8 cellular contexts compared by ENCODE assay signal in genomic region chr18:48951448-48952286, GRCh38. TPM values are rescaled to one million over a fixed set of nuclear protein-coding genes. Genes with fewer than 3 reads are reported as not detected.
A peak's percentile ranks its signal among the peaks of the same experiment; 100 is the strongest.
DNase-seq lines count a peak whose midpoint lies in the region; ATAC-seq and TF ChIP-seq lines count a peak whose summit lies in the region.

No MANE protein-coding gene starts in this region.

- ATAC-seq in Right ventricle myocardium superior (ENCODE audit: poor library complexity) = peak; percentile 79

- TF ChIP-seq CTCF in GM10266 (IDR thresholded peaks at IDR 0.05; ENCODE audit: control insufficient read depth, insufficient read depth, low read depth, missing control alignments) (peak; percentile 47), HFF-Myc (IDR thresholded peaks at IDR 0.05; ENCODE audit: low read depth, low read length, missing control alignments) (no peak), parathyroid adenoma (IDR thresholded peaks at IDR 0.05) (peak; percentile 39)

- peak overlapping the region; percentile 100 for H3K27ac ChIP-seq in parathyroid adenoma

- H3K4me2 ChIP-seq in parathyroid adenoma (ENCODE audit: low read length) = peak overlapping the region; percentile 99

- no peaks in the 10 kb centered on the region for H3K27me3 ChIP-seq in parathyroid adenoma (ENCODE audit: control insufficient read depth, insufficient read depth, low read length)

- H3K4me1 ChIP-seq in parathyroid adenoma = peaks cover 26% of the 10 kb centered on the region

- H2AFZ ChIP-seq in parathyroid adenoma = peak overlapping the region; percentile 97

- H3K9ac ChIP-seq in parathyroid adenoma = peak overlapping the region; percentile 98

- H3K4me3 ChIP-seq in HFF-Myc (replicated peaks; ENCODE audit: low read depth, low read length) = peak overlapping the region; percentile 84
- peak overlapping the region; percentile 90 for H3K4me3 ChIP-seq in parathyroid adenoma (ENCODE audit: low read depth, low read length)

- H3K79me2 ChIP-seq in parathyroid adenoma = peaks cover 24% of the 10 kb centered on the region

- intact Hi-C loops in Right ventricle myocardium superior (cut with DNase I) = loop anchor here (5.0 kb wide), 1 partner anchor 269 kb away; no protein-coding TSS in a partner anchor

- DNase-seq in GM10266 (ENCODE audit: extremely low spot score) = peak; percentile 91
- no peak for DNase-seq in HFF-Myc (ENCODE audit: extremely low read depth, low read depth)
- DNase-seq in NCI-H1048 (lab: John Stamatoyannopoulos, UW) = peak; percentile 82
- peak; percentile 89 for DNase-seq in SKM-1 treated with dmso at 0.1 percent for 144 hours (lab: John Stamatoyannopoulos, UW; ENCODE audit: unreplicated experiment)
- peak; percentile 47 for DNase-seq in activated naive CD8-positive, alpha-beta T cell treated with anti-CD3 and anti-CD28 coated beads, Interleukin-2, amount 50 U/mL, for 16 hours (ENCODE audit: low read depth, low spot score)
- DNase-seq in Right ventricle myocardium superior = peak; percentile 92
- DNase-seq in ureter (ENCODE audit: low spot score) = peak; percentile 88

- H3K9me3 ChIP-seq in parathyroid adenoma (ENCODE audit: control insufficient read depth, low read length) = no peaks in the 10 kb centered on the region

- no peaks in the 10 kb centered on the region for H3K36me3 ChIP-seq in parathyroid adenoma (ENCODE audit: control insufficient read depth, insufficient read depth, low read length)

RNA-seq across cellular contexts. Expression of gene SMAD7, which starts 0.9 kb away (rescaled TPM):
- 14.0 TPM for total RNA-seq in Right ventricle myocardium superior
- total RNA-seq in ureter = 23.2 TPM
